12 cellular contexts compared by ENCODE assay signal in the genomic region with DNA sequence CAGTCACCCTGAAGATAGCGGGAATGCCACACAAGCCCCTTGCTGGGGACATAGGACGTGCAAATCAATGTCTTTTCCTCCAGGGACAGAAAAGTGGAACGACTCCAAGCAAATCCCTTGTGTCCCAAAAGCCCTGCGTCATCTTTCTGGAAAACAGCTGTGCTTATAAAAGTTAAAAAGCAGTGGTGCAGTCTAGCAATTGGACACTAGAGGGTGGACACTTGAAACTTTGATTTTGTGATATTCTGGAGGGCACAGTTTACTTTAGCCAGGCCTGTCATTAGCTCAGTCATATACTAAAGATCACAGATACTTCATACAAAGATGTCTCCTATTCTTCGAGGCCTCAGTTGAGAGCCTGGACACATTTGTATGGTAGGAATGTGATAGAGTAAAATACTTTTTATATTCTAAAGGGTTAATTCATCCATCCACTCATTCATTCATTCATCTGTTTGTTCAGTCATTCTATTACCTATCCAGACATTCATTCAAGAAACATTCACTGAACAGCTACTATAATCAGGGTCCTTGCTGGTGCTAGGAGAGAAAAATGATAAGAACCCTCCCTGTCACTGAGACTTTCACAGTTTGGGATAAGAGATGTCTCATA.
A peak's percentile ranks its signal among the peaks of the same experiment; 100 is the strongest.
DNase-seq lines count a peak whose midpoint lies in the region; ATAC-seq, FAIRE-seq and TF ChIP-seq lines count a peak whose summit lies in the region.
"Had no signal": no experiment of that assay in that cellular context is flagged by ENCODE, and none has a peak within 500 bp of the region (broad histone marks: within the 10 kb centered on the region; RNA-seq: fewer than 3 reads in every experiment).

No MANE protein-coding gene starts in this region.

- no peak overlapping the region for H3K27ac ChIP-seq in astrocyte (ENCODE audit: low read depth, low read length)
- H3K27ac ChIP-seq: SJCRH30 had no signal

- H3K27ac Mint-ChIP-seq in astrocyte (ENCODE audit: unreplicated experiment), result no peak overlapping the region
- H3K27ac Mint-ChIP-seq: immature natural killer cell had no signal

- H3K36me3 Mint-ChIP-seq in astrocyte (ENCODE audit: low read depth, unreplicated experiment), result no peaks in the 10 kb centered on the region
- H3K36me3 Mint-ChIP-seq: immature natural killer cell had no signal

- POLR2A ChIA-PET in HEK293T (lab: Yijun Ruan, JAX), result no interaction called here

- H3K9ac ChIP-seq in astrocyte (ENCODE audit: low read length), result no peak overlapping the region

- H4K20me1 ChIP-seq in astrocyte (ENCODE audit: insufficient read depth, low read length), result no peaks in the 10 kb centered on the region

- peaks cover 8% of the 10 kb centered on the region for H3K4me1 Mint-ChIP-seq in astrocyte (ENCODE audit: low read depth, unreplicated experiment)
- H3K4me1 Mint-ChIP-seq: immature natural killer cell had no signal

- H3K4me3 ChIP-seq in AG10803 (ENCODE audit: low read length), result no peak overlapping the region
- H3K4me3 ChIP-seq in astrocyte (ENCODE audit: insufficient read depth, low read depth, low read length), result no peak overlapping the region
- H3K4me3 ChIP-seq: SJCRH30 had no signal

- ATAC-seq in HG03354 (IDR thresholded peaks at IDR 0.05; ENCODE audit: poor library complexity, severe bottlenecking, unreplicated experiment), result no peak
- ATAC-seq in GM18870 (IDR thresholded peaks at IDR 0.05; ENCODE audit: unreplicated experiment), result no peak

- no peak overlapping the region for H2AFZ ChIP-seq in astrocyte (ENCODE audit: low read depth, low read length)

- no peaks in the 10 kb centered on the region for H3K9me3 ChIP-seq in astrocyte (ENCODE audit: insufficient read depth, low read depth, low read length)
- H3K9me3 ChIP-seq: SJCRH30 had no signal

- no peak overlapping the region for H3K4me3 Mint-ChIP-seq in astrocyte (ENCODE audit: unreplicated experiment)
- H3K4me3 Mint-ChIP-seq: immature natural killer cell had no signal

- CTCF ChIA-PET in HEK293T (lab: Yijun Ruan, JAX), result no interaction called here

- TF ChIP-seq CTCF in AG10803 (conservative IDR thresholded peaks at IDR 0.05; ENCODE audit: low read length), result peak; percentile 53
- peak; percentile 45 for TF ChIP-seq CTCF in astrocyte (IDR thresholded peaks at IDR 0.05; ENCODE audit: insufficient read depth, low read depth, low read length)

- H3K27me3 ChIP-seq in astrocyte (ENCODE audit: insufficient read depth, low read length), result no peaks in the 10 kb centered on the region
- H3K27me3 ChIP-seq: SJCRH30 had no signal

- FAIRE-seq in astrocyte (lab: Jason Lieb, UNC), result no peak
- FAIRE-seq: colon had no signal

- DNase-seq in AG10803 (ENCODE audit: low read depth) (peak; percentile 10), HEK293T (ENCODE audit: extremely low spot score) (peak; percentile 48), astrocyte (ENCODE audit: low read depth) (no peak), iris pigment epithelial cell (ENCODE audit: low read depth) (peak; percentile 23), NCI-H146 (lab: John Stamatoyannopoulos, UW) (no peak), DMS153 treated with DMSO at 0.1 percent for 48 hours (lab: John Stamatoyannopoulos, UW; ENCODE audit: unreplicated experiment) (no peak)
- DNase-seq: immature natural killer cell, MV-4-11 had no signal

- peaks cover 37% of the 10 kb centered on the region for H3K27me3 Mint-ChIP-seq in astrocyte (ENCODE audit: low read depth, unreplicated experiment)

- H3K4me2 ChIP-seq in astrocyte (ENCODE audit: low read length), result no peak overlapping the region

- H3K4me1 ChIP-seq in astrocyte (ENCODE audit: insufficient read depth, low read length), result no peaks in the 10 kb centered on the region
- H3K4me1 ChIP-seq: SJCRH30 had no signal

- H3K9me3 Mint-ChIP-seq in astrocyte (ENCODE audit: unreplicated experiment), result no peaks in the 10 kb centered on the region

- H3K36me3 ChIP-seq in astrocyte (ENCODE audit: insufficient read depth, low read length), result no peaks in the 10 kb centered on the region
- H3K36me3 ChIP-seq: SJCRH30 had no signal

- H3K79me2 ChIP-seq in astrocyte (ENCODE audit: insufficient read depth, low read length), result no peaks in the 10 kb centered on the region

TF ChIP-seq in HEK293T, 16 proteins besides CTCF, POLR2A, EP300 and RAD21:
- TF ChIP-seq HDGF (IDR thresholded peaks at IDR 0.05; ENCODE audit: borderline replicate concordance), result no peak
- no peak for TF ChIP-seq FOXA1 (IDR thresholded peaks at IDR 0.05)
- TF ChIP-seq SUZ12 (IDR thresholded peaks at IDR 0.05), result no peak
- TF ChIP-seq ZNF384 (IDR thresholded peaks at IDR 0.05), result no peak
- no peak for TF ChIP-seq L3MBTL2 (conservative IDR thresholded peaks at IDR 0.05)
- TF ChIP-seq ARNT (IDR thresholded peaks at IDR 0.05), result no peak
- TF ChIP-seq FOXM1 (IDR thresholded peaks at IDR 0.05; ENCODE audit: borderline replicate concordance), result no peak
- TF ChIP-seq CTBP1 (IDR thresholded peaks at IDR 0.05; ENCODE audit: borderline replicate concordance), result no peak
- TF ChIP-seq FOXK2 (IDR thresholded peaks at IDR 0.05), result no peak
- no peak for TF ChIP-seq TARDBP (IDR thresholded peaks at IDR 0.05)
- TF ChIP-seq BHLHE40 (IDR thresholded peaks at IDR 0.05; ENCODE audit: borderline replicate concordance), result no peak
- TF ChIP-seq NFRKB (IDR thresholded peaks at IDR 0.05), result no peak
- TF ChIP-seq ELF4 (IDR thresholded peaks at IDR 0.05), result no peak
- TF ChIP-seq LEF1 (IDR thresholded peaks at IDR 0.05; ENCODE audit: borderline replicate concordance), result no peak
- no peak for TF ChIP-seq SP1 (IDR thresholded peaks at IDR 0.05)
- TF ChIP-seq, protein P1, sequence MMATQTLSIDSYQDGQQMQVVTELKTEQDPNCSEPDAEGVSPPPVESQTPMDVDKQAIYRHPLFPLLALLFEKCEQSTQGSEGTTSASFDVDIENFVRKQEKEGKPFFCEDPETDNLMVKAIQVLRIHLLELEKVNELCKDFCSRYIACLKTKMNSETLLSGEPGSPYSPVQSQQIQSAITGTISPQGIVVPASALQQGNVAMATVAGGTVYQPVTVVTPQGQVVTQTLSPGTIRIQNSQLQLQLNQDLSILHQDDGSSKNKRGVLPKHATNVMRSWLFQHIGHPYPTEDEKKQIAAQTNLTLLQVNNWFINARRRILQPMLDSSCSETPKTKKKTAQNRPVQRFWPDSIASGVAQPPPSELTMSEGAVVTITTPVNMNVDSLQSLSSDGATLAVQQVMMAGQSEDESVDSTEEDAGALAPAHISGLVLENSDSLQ (IDR thresholded peaks at IDR 0.05), result no peak

Comparison
In these comparisons a context has a peak if more than half of its experiments do, and no peak if none do; other contexts are left out.
1. DNase-seq: peak in AG10803 (single experiment), HEK293T (single experiment) and iris pigment epithelial cell (single experiment); none in astrocyte (single experiment), NCI-H146 (single experiment) and DMS153 treated with DMSO at 0.1 percent for 48 hours (single experiment).